1 cellular context compared by ENCODE assay signal in the genomic region with DNA sequence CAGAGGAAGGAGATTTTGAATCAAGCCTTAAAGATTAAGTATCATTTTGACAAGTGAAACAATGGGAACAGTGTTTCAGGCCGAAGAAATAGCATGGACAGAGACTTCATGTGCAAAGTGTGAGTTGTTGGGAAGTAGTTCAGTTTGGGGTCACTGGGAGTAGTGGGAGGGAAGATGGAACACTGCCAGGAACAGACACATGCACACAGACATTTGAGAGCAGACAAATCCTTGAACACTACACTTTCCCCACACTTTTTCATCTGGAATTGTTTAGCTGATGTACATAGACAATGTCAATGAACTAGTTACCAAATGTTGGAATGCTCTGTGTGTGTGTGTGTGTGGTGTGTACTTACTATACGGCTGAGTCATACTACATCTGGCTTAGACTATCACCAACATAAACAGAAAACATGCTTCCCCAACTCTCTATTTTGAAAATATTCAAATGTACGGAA.
TF ChIP-seq lines count a peak whose summit lies in the region.

No MANE protein-coding gene starts in this region.

TF ChIP-seq in HepG2, 621 proteins besides CTCF, POLR2A, EP300 and RAD21 (continued from another document and continues in another):
- TF ChIP-seq ZNF501 (CRISPR knock-in tag; IDR thresholded peaks at IDR 0.05) = no peak
- no peak for TF ChIP-seq ARNTL (CRISPR knock-in tag; IDR thresholded peaks at IDR 0.05)
- peak; percentile 26; the same call in 1 of the 2 replicates for TF ChIP-seq SIX1 (CRISPR knock-in tag; IDR thresholded peaks at IDR 0.05; ENCODE audit: borderline replicate concordance)
- TF ChIP-seq SPEN (CRISPR knock-in tag; IDR thresholded peaks at IDR 0.05; ENCODE audit: low read depth) = no peak
- TF ChIP-seq ZNF143 (CRISPR knock-in tag; IDR thresholded peaks at IDR 0.05) = no peak
- TF ChIP-seq HNRNPH1 (optimal IDR thresholded peaks at IDR 0.05; ENCODE audit: low read depth, low read length) = no peak
- TF ChIP-seq, protein P1, sequence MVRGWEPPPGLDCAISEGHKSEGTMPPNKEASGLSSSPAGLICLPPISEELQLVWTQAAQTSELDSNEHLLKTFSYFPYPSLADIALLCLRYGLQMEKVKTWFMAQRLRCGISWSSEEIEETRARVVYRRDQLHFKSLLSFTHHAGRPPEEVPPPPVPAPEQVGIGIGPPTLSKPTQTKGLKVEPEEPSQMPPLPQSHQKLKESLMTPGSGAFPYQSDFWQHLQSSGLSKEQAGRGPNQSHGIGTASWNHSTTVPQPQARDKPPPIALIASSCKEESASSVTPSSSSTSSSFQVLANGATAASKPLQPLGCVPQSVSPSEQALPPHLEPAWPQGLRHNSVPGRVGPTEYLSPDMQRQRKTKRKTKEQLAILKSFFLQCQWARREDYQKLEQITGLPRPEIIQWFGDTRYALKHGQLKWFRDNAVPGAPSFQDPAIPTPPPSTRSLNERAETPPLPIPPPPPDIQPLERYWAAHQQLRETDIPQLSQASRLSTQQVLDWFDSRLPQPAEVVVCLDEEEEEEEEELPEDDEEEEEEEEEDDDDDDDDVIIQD (CRISPR knock-in tag; IDR thresholded peaks at IDR 0.05; ENCODE audit: low read depth) = peak; percentile 74; the same call in 1 of the 2 replicates
- TF ChIP-seq, protein P2, sequence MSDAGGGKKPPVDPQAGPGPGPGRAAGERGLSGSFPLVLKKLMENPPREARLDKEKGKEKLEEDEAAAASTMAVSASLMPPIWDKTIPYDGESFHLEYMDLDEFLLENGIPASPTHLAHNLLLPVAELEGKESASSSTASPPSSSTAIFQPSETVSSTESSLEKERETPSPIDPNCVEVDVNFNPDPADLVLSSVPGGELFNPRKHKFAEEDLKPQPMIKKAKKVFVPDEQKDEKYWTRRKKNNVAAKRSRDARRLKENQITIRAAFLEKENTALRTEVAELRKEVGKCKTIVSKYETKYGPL (CRISPR knock-in tag; IDR thresholded peaks at IDR 0.05) = no peak
- TF ChIP-seq MXI1 (IDR thresholded peaks at IDR 0.05; ENCODE audit: borderline replicate concordance, low read depth, low read length) = peak; percentile 44; the same call in 1 of the 3 replicates
- TF ChIP-seq ONECUT2 (CRISPR knock-in tag; IDR thresholded peaks at IDR 0.05) = no peak
- TF ChIP-seq, protein P3, sequence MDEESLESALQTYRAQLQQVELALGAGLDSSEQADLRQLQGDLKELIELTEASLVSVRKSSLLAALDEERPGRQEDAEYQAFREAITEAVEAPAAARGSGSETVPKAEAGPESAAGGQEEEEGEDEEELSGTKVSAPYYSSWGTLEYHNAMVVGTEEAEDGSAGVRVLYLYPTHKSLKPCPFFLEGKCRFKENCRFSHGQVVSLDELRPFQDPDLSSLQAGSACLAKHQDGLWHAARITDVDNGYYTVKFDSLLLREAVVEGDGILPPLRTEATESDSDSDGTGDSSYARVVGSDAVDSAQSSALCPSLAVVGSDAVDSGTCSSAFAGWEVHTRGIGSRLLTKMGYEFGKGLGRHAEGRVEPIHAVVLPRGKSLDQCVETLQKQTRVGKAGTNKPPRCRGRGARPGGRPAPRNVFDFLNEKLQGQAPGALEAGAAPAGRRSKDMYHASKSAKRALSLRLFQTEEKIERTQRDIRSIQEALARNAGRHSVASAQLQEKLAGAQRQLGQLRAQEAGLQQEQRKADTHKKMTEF (CRISPR knock-in tag; IDR thresholded peaks at IDR 0.05) = 0 out of 2 replicates have a peak, but pooled peaks have one; percentile 47
- TF ChIP-seq, protein P4, sequence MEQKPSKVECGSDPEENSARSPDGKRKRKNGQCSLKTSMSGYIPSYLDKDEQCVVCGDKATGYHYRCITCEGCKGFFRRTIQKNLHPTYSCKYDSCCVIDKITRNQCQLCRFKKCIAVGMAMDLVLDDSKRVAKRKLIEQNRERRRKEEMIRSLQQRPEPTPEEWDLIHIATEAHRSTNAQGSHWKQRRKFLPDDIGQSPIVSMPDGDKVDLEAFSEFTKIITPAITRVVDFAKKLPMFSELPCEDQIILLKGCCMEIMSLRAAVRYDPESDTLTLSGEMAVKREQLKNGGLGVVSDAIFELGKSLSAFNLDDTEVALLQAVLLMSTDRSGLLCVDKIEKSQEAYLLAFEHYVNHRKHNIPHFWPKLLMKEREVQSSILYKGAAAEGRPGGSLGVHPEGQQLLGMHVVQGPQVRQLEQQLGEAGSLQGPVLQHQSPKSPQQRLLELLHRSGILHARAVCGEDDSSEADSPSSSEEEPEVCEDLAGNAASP (CRISPR knock-in tag; IDR thresholded peaks at IDR 0.05; ENCODE audit: borderline replicate concordance) = 0 out of 2 replicates have a peak, but pooled peaks have one; percentile 11
- TF ChIP-seq ZNF562 (CRISPR knock-in tag; IDR thresholded peaks at IDR 0.05; ENCODE audit: borderline replicate concordance) = no peak
- no peak for TF ChIP-seq ZNF292 (CRISPR knock-in tag; IDR thresholded peaks at IDR 0.05; ENCODE audit: borderline replicate concordance, low read depth)
- no peak for TF ChIP-seq PCBP2 (optimal IDR thresholded peaks at IDR 0.05; ENCODE audit: low read depth, low read length, poor library complexity, severe bottlenecking)
- TF ChIP-seq, protein P5, sequence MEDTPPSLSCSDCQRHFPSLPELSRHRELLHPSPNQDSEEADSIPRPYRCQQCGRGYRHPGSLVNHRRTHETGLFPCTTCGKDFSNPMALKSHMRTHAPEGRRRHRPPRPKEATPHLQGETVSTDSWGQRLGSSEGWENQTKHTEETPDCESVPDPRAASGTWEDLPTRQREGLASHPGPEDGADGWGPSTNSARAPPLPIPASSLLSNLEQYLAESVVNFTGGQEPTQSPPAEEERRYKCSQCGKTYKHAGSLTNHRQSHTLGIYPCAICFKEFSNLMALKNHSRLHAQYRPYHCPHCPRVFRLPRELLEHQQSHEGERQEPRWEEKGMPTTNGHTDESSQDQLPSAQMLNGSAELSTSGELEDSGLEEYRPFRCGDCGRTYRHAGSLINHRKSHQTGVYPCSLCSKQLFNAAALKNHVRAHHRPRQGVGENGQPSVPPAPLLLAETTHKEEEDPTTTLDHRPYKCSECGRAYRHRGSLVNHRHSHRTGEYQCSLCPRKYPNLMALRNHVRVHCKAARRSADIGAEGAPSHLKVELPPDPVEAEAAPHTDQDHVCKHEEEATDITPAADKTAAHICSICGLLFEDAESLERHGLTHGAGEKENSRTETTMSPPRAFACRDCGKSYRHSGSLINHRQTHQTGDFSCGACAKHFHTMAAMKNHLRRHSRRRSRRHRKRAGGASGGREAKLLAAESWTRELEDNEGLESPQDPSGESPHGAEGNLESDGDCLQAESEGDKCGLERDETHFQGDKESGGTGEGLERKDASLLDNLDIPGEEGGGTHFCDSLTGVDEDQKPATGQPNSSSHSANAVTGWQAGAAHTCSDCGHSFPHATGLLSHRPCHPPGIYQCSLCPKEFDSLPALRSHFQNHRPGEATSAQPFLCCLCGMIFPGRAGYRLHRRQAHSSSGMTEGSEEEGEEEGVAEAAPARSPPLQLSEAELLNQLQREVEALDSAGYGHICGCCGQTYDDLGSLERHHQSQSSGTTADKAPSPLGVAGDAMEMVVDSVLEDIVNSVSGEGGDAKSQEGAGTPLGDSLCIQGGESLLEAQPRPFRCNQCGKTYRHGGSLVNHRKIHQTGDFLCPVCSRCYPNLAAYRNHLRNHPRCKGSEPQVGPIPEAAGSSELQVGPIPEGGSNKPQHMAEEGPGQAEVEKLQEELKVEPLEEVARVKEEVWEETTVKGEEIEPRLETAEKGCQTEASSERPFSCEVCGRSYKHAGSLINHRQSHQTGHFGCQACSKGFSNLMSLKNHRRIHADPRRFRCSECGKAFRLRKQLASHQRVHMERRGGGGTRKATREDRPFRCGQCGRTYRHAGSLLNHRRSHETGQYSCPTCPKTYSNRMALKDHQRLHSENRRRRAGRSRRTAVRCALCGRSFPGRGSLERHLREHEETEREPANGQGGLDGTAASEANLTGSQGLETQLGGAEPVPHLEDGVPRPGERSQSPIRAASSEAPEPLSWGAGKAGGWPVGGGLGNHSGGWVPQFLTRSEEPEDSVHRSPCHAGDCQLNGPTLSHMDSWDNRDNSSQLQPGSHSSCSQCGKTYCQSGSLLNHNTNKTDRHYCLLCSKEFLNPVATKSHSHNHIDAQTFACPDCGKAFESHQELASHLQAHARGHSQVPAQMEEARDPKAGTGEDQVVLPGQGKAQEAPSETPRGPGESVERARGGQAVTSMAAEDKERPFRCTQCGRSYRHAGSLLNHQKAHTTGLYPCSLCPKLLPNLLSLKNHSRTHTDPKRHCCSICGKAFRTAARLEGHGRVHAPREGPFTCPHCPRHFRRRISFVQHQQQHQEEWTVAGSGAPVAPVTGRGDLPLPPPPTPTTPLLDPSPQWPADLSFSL (CRISPR knock-in tag; IDR thresholded peaks at IDR 0.05) = peak; percentile 93
- TF ChIP-seq FOXA3 (CRISPR knock-in tag; IDR thresholded peaks at IDR 0.05) = peak; percentile 86
- TF ChIP-seq SRY (CRISPR knock-in tag; IDR thresholded peaks at IDR 0.05) = no peak
- no peak for TF ChIP-seq KLF13 (CRISPR knock-in tag; IDR thresholded peaks at IDR 0.05)
- TF ChIP-seq, protein P6, sequence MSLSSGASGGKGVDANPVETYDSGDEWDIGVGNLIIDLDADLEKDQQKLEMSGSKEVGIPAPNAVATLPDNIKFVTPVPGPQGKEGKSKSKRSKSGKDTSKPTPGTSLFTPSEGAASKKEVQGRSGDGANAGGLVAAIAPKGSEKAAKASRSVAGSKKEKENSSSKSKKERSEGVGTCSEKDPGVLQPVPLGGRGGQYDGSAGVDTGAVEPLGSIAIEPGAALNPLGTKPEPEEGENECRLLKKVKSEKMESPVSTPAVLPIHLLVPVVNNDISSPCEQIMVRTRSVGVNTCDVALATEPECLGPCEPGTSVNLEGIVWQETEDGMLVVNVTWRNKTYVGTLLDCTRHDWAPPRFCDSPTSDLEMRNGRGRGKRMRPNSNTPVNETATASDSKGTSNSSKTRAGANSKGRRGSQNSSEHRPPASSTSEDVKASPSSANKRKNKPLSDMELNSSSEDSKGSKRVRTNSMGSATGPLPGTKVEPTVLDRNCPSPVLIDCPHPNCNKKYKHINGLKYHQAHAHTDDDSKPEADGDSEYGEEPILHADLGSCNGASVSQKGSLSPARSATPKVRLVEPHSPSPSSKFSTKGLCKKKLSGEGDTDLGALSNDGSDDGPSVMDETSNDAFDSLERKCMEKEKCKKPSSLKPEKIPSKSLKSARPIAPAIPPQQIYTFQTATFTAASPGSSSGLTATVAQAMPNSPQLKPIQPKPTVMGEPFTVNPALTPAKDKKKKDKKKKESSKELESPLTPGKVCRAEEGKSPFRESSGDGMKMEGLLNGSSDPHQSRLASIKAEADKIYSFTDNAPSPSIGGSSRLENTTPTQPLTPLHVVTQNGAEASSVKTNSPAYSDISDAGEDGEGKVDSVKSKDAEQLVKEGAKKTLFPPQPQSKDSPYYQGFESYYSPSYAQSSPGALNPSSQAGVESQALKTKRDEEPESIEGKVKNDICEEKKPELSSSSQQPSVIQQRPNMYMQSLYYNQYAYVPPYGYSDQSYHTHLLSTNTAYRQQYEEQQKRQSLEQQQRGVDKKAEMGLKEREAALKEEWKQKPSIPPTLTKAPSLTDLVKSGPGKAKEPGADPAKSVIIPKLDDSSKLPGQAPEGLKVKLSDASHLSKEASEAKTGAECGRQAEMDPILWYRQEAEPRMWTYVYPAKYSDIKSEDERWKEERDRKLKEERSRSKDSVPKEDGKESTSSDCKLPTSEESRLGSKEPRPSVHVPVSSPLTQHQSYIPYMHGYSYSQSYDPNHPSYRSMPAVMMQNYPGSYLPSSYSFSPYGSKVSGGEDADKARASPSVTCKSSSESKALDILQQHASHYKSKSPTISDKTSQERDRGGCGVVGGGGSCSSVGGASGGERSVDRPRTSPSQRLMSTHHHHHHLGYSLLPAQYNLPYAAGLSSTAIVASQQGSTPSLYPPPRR (CRISPR knock-in tag; IDR thresholded peaks at IDR 0.05; ENCODE audit: borderline replicate concordance) = peak; percentile 54; the same call in 1 of the 2 replicates
- no peak for TF ChIP-seq ZNF598 (CRISPR knock-in tag; IDR thresholded peaks at IDR 0.05; ENCODE audit: borderline replicate concordance)
- no peak for TF ChIP-seq RBAK (CRISPR knock-in tag; IDR thresholded peaks at IDR 0.05)
- TF ChIP-seq ZFP62 (CRISPR knock-in tag; IDR thresholded peaks at IDR 0.05) = no peak
- TF ChIP-seq, protein P7, sequence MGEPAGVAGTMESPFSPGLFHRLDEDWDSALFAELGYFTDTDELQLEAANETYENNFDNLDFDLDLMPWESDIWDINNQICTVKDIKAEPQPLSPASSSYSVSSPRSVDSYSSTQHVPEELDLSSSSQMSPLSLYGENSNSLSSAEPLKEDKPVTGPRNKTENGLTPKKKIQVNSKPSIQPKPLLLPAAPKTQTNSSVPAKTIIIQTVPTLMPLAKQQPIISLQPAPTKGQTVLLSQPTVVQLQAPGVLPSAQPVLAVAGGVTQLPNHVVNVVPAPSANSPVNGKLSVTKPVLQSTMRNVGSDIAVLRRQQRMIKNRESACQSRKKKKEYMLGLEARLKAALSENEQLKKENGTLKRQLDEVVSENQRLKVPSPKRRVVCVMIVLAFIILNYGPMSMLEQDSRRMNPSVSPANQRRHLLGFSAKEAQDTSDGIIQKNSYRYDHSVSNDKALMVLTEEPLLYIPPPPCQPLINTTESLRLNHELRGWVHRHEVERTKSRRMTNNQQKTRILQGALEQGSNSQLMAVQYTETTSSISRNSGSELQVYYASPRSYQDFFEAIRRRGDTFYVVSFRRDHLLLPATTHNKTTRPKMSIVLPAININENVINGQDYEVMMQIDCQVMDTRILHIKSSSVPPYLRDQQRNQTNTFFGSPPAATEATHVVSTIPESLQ (CRISPR knock-in tag; conservative IDR thresholded peaks at IDR 0.05) = no peak
- 0 out of 2 replicates have a peak, but pooled peaks have one; percentile 40 for TF ChIP-seq ZNF670 (CRISPR knock-in tag; IDR thresholded peaks at IDR 0.05; ENCODE audit: borderline replicate concordance)
- peak; percentile 61; the same call in 1 of the 2 replicates for TF ChIP-seq TBX3 (IDR thresholded peaks at IDR 0.05; ENCODE audit: borderline replicate concordance)
- TF ChIP-seq MEIS1 (CRISPR knock-in tag; IDR thresholded peaks at IDR 0.05; ENCODE audit: borderline replicate concordance) = no peak
- peak; percentile 38; the same call in 1 of the 2 replicates for TF ChIP-seq GATAD2A (CRISPR knock-in tag; IDR thresholded peaks at IDR 0.05)
- TF ChIP-seq SALL1 (CRISPR knock-in tag; IDR thresholded peaks at IDR 0.05) = peak; percentile 77; the same call in 1 of the 2 replicates
- TF ChIP-seq FOXP1 (IDR thresholded peaks at IDR 0.05) = peak; percentile 48; the same call in 1 of the 2 replicates
- peak; percentile 83 for TF ChIP-seq FOXP1 (CRISPR knock-in tag; IDR thresholded peaks at IDR 0.05)
- no peak for TF ChIP-seq ZFX (CRISPR knock-in tag; IDR thresholded peaks at IDR 0.05; ENCODE audit: low read depth)
- TF ChIP-seq, protein P8, sequence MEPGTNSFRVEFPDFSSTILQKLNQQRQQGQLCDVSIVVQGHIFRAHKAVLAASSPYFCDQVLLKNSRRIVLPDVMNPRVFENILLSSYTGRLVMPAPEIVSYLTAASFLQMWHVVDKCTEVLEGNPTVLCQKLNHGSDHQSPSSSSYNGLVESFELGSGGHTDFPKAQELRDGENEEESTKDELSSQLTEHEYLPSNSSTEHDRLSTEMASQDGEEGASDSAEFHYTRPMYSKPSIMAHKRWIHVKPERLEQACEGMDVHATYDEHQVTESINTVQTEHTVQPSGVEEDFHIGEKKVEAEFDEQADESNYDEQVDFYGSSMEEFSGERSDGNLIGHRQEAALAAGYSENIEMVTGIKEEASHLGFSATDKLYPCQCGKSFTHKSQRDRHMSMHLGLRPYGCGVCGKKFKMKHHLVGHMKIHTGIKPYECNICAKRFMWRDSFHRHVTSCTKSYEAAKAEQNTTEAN (CRISPR knock-in tag; conservative IDR thresholded peaks at IDR 0.05) = peak; percentile 75; the same call in 1 of the 2 replicates
- peak; percentile 80 for TF ChIP-seq SOX5 (CRISPR knock-in tag; IDR thresholded peaks at IDR 0.05; ENCODE audit: borderline replicate concordance)
- no peak for TF ChIP-seq ZNF782 (CRISPR knock-in tag; IDR thresholded peaks at IDR 0.05; ENCODE audit: borderline replicate concordance)
- TF ChIP-seq ATF1 (CRISPR knock-in tag; IDR thresholded peaks at IDR 0.05) = no peak
- TF ChIP-seq ISX (CRISPR knock-in tag; conservative IDR thresholded peaks at IDR 0.05) = no peak
- TF ChIP-seq TARDBP (CRISPR knock-in tag; IDR thresholded peaks at IDR 0.05) = 0 out of 2 replicates have a peak, but pooled peaks have one; percentile 53
